In genomic region chr1:19405761-19406481, GRCh38 we compare ENCODE assay signal across 11 cellular contexts.
DNase-seq lines count a peak whose midpoint lies in the region; ATAC-seq and TF ChIP-seq lines count a peak whose summit lies in the region.
"Had no signal": no experiment of that assay in that cellular context is flagged by ENCODE, and none has a peak within 500 bp of the region (broad histone marks: within the 10 kb centered on the region; RNA-seq: fewer than 3 reads in every experiment).

No MANE protein-coding gene starts in this region.

- no peak for TF ChIP-seq EP300 in sigmoid colon (IDR thresholded peaks at IDR 0.05)

- H3K4me3 ChIP-seq in GM23248 (no peak overlapping the region), esophagus squamous epithelium (no peak overlapping the region), sigmoid colon (no peak overlapping the region)

- in situ Hi-C loops in GM23248 (cut with MboI) = no loop called here

- H3F3A ChIP-seq in GM23248 (ENCODE audit: insufficient read depth) = peaks cover 18% of the 10 kb centered on the region

- H3K4me1 ChIP-seq in GM23248 (ENCODE audit: insufficient read depth) (peaks cover 29% of the 10 kb centered on the region), esophagus squamous epithelium (peaks cover 21 to 97% (median 51%) of the 10 kb centered on the region in 3 donors), sigmoid colon (peaks cover 0 to 99% (median 83%) of the 10 kb centered on the region in 4 donors)

- peak overlapping the region; percentile 29 for H3K4me2 ChIP-seq in GM23248 (ENCODE audit: unreplicated experiment)
- H3K4me2 ChIP-seq: KMS-11 had no signal

- peak; percentile 70 for DNase-seq in GM23248
- DNase-seq in NCI-H69 (lab: John Stamatoyannopoulos, UW) = peak; percentile 96
- no peak for DNase-seq in esophagus squamous epithelium (lab: John Stamatoyannopoulos, UW)
- no peak for DNase-seq in sigmoid colon
- DNase-seq in HT-29 (ENCODE audit: low spot score) = no peak
- no peak for DNase-seq in activated CD4-positive, CD25-positive, alpha-beta regulatory T cell (lab: John Stamatoyannopoulos, UW)
- DNase-seq in stimulated activated CD4-positive, alpha-beta T cell treated with anti-CD3 and anti-CD28 coated beads, Interleukin-15, amount 100 ng/mL, for 24 hours = no peak
- DNase-seq: activated CD8-positive, alpha-beta memory T cell treated with anti-CD3 and anti-CD28 coated beads, Interleukin-2, amount 50 U/mL, for 48 hours; stimulated activated CD8-positive, alpha-beta memory T cell treated with anti-CD3 and anti-CD28 coated beads, Interleukin-4, amount 100 ng/mL, for 48 hours had no signal

- no peak for ATAC-seq in HG03521 (IDR thresholded peaks at IDR 0.05; ENCODE audit: unreplicated experiment)

- H3K36me3 ChIP-seq in GM23248 (ENCODE audit: low read depth) (no peaks in the 10 kb centered on the region), esophagus squamous epithelium (peaks cover 0 to 67% (median 0%) of the 10 kb centered on the region in 3 donors), sigmoid colon (peaks cover 0 to 4% (median 0%) of the 10 kb centered on the region in 4 donors)

- no peak overlapping the region for H2AFZ ChIP-seq in GM23248

- TF ChIP-seq POLR2A in esophagus squamous epithelium (IDR thresholded peaks at IDR 0.05) (no peak), sigmoid colon (IDR thresholded peaks at IDR 0.05) (no peak)

- H3K9me2 ChIP-seq in GM23248 (ENCODE audit: insufficient read depth) = no peaks in the 10 kb centered on the region

- no peaks in the 10 kb centered on the region for H3K9me3 ChIP-seq in GM23248 (ENCODE audit: low read depth)
- no peaks in the 10 kb centered on the region for H3K9me3 ChIP-seq in esophagus squamous epithelium
- H3K9me3 ChIP-seq in sigmoid colon = no peaks in the 10 kb centered on the region

- H3K27ac ChIP-seq in GM23248 (peak overlapping the region; percentile 28), esophagus squamous epithelium (peak overlapping the region; percentile 24 to 92 (median 76)), sigmoid colon (peak overlapping the region; percentile 68 to 98 (median 91))
- H3K27ac ChIP-seq: KMS-11 had no signal

- H3K27me3 ChIP-seq in GM23248 (replicated peaks; ENCODE audit: insufficient read depth) = no peaks in the 10 kb centered on the region
- no peaks in the 10 kb centered on the region for H3K27me3 ChIP-seq in esophagus squamous epithelium
- no peaks in the 10 kb centered on the region for H3K27me3 ChIP-seq in sigmoid colon

- H3K9ac ChIP-seq in GM23248 = peak overlapping the region; percentile 0; the same call in 1 of the 2 replicates
- H3K9ac ChIP-seq: KMS-11 had no signal

- peaks cover 100% of the 10 kb centered on the region for H3K79me2 ChIP-seq in GM23248 (ENCODE audit: insufficient read depth)

- H4K20me1 ChIP-seq in GM23248 (ENCODE audit: insufficient read depth) = no peaks in the 10 kb centered on the region

- intact Hi-C loops in esophagus squamous epithelium (cut with DNase I) = no loop called here
- intact Hi-C loops in sigmoid colon (cut with DNase I) = no loop called here

- TF ChIP-seq CTCF in esophagus squamous epithelium (IDR thresholded peaks at IDR 0.05) (no peak), sigmoid colon (IDR thresholded peaks at IDR 0.05) (no peak)

- 21 to 23% methylated on average over 22 of the region's 22 CpGs for WGBS in GM23248 (ENCODE audit: low coverage in 1 of 2, low lambda C conversion rate in 2 of 2, missing lambda C conversion rate in 2 of 2), 2 experiments
- WGBS in esophagus squamous epithelium, 2 donors = 59 to 78% methylated on average over 13 to 17 of the region's 22 CpGs
- 68 to 85% methylated on average over 22 of the region's 22 CpGs for WGBS in sigmoid colon, 2 donors

Comparison
In these comparisons a context has a peak if more than half of its experiments do, and no peak if none do; other contexts are left out.
1. DNase-seq: peak in GM23248 (single experiment) and NCI-H69 (single experiment); none in esophagus squamous epithelium (single experiment), sigmoid colon (single experiment), HT-29 (single experiment), activated CD4-positive, CD25-positive, alpha-beta regulatory T cell (0 of 4) and stimulated activated CD4-positive, alpha-beta T cell treated with anti-CD3 and anti-CD28 coated beads, Interleukin-15, amount 100 ng/mL, for 24 hours (single experiment).
2. H3K27ac ChIP-seq: peak in every context shown above with its lines; median percentile 91 in sigmoid colon; 76 in esophagus squamous epithelium; 28 in GM23248.